ENCODE assay signal across 18 cellular contexts in genomic region chr16:46862555-46863447, GRCh38. TPM values are rescaled to one million over a fixed set of nuclear protein-coding genes. Genes with fewer than 3 reads are reported as not detected.
DNase-seq lines count a peak whose midpoint lies in the region; ATAC-seq, FAIRE-seq and TF ChIP-seq lines count a peak whose summit lies in the region.
"Had no signal": no experiment of that assay in that cellular context is flagged by ENCODE, and none has a peak within 500 bp of the region (broad histone marks: within the 10 kb centered on the region; RNA-seq: fewer than 3 reads in every experiment).

No MANE protein-coding gene starts in this region.

- CTCF ChIA-PET in activated CD4-positive, alpha-beta memory T cell treated with anti-CD3 and anti-CD28 coated beads, Interleukin-2, amount 10 ng/mL, durations not matched to agents 7 days and 5 days (lab: Charles Lee) = interaction anchor here (0.7 to 3.3 kb wide), 5 partner anchors 9 to 176 kb away, joined by 3 to 17 read pairs (median 4); partner anchors contain the start of gene GPT2
- CTCF ChIA-PET in HepG2 (lab: Yijun Ruan, JAX; ENCODE audit: low intra/inter-chr PET ratio, low total read pairs) = no interaction called here
- CTCF ChIA-PET in CD4-positive, alpha-beta T cell (lab: Charles Lee) = no interaction called here

- TF ChIP-seq POLR2A in HepG2 (IDR thresholded peaks at IDR 0.05; ENCODE audit: insufficient read depth in 1 of 2, low read depth in 2 of 2, low read length in 2 of 2) = no peak

- H3K4me3 Mint-ChIP-seq in activated CD4-positive, alpha-beta memory T cell treated with anti-CD3 and anti-CD28 coated beads, Interleukin-2, amount 10 ng/mL, durations not matched to agents 7 days and 5 days = no peak overlapping the region
- no peak overlapping the region for H3K4me3 Mint-ChIP-seq in CD4-positive, alpha-beta T cell

- no peaks in the 10 kb centered on the region for H3K9me3 ChIP-seq in HepG2 (ENCODE audit: low read length)
- H3K9me3 ChIP-seq in CD4-positive, alpha-beta T cell (ENCODE audit: control insufficient read depth, low read length) = no peaks in the 10 kb centered on the region
- H3K9me3 ChIP-seq: ascending aorta, transverse colon had no signal

- no peak for FAIRE-seq in HepG2 (lab: Jason Lieb, UNC)

- H3K27ac ChIP-seq in HepG2 (ENCODE audit: extremely low read length, insufficient read depth, low read length) = peak overlapping the region; percentile 71
- H3K27ac ChIP-seq in CD4-positive, alpha-beta T cell (ENCODE audit: low read depth, low read length) = no peak overlapping the region
- H3K27ac ChIP-seq: ascending aorta, coronary artery, RWPE1 had no signal

- H3K4me1 ChIP-seq in HepG2 (ENCODE audit: insufficient read depth, low read length) = peaks cover 93% of the 10 kb centered on the region
- H3K4me1 ChIP-seq: ascending aorta had no signal

- TF ChIP-seq EP300 in HepG2 (IDR thresholded peaks at IDR 0.05; ENCODE audit: low read depth in 2 of 2, low read length in 2 of 2) = no peak
- no peak for TF ChIP-seq EP300 in HepG2 (CRISPR knock-in tag; IDR thresholded peaks at IDR 0.05; ENCODE audit: borderline replicate concordance)

- ATAC-seq in HepG2 (no peak), GM21367 (IDR thresholded peaks at IDR 0.05; ENCODE audit: unreplicated experiment) (no peak)
- no peak for ATAC-seq in CD4-positive, alpha-beta T cell (ENCODE audit: poor library complexity)
- ATAC-seq: sciatic nerve had no signal

- in situ Hi-C loops in HepG2 (cut with HindIII; ENCODE audit: extremely low pct_ligation_motif_present, low pct_unique_long_range_greater_than_20kb) = no loop called here

- no peaks in the 10 kb centered on the region for H3K36me3 ChIP-seq in HepG2 (replicated peaks in 1 of 2; ENCODE audit: control insufficient read depth in 1 of 2, insufficient read depth in 2 of 2, low read length in 2 of 2)
- H3K36me3 ChIP-seq: ascending aorta, transverse colon had no signal

- POLR2A ChIA-PET in activated CD4-positive, alpha-beta memory T cell treated with anti-CD3 and anti-CD28 coated beads, Interleukin-2, amount 10 ng/mL, durations not matched to agents 7 days and 5 days (lab: Charles Lee) = interaction anchor here (0.8 to 3.0 kb wide), 6 partner anchors 21 to 46 kb away, joined by 3 to 15 read pairs (median 4); partner anchors contain the start of genes C16orf87 and GPT2
- POLR2A ChIA-PET in HepG2 (lab: Yijun Ruan, JAX) = interaction anchor here (0.9 to 11.9 kb wide), 8 partner anchors 12 to 86 kb away, joined by 3 to 306 read pairs (median 6); partner anchors contain the start of gene GPT2
- POLR2A ChIA-PET in CD4-positive, alpha-beta T cell (lab: Charles Lee) = no interaction called here

- intact Hi-C loops in HepG2 (cut with micrococcal nuclease; ENCODE audit: unreplicated experiment) = no loop called here
- intact Hi-C loops in posterior vena cava (cut with DNase I) = no loop called here
- intact Hi-C loops in CD4-positive, alpha-beta T cell (cut with DNase I, micrococcal nuclease) = no loop called here

- no peaks in the 10 kb centered on the region for H3K27me3 ChIP-seq in HepG2 (ENCODE audit: control insufficient read depth in 1 of 2, insufficient read depth in 2 of 2, low read length in 2 of 2)
- no peaks in the 10 kb centered on the region for H3K27me3 ChIP-seq in CD4-positive, alpha-beta T cell (ENCODE audit: control insufficient read depth, insufficient read depth, low read length)
- H3K27me3 ChIP-seq: ascending aorta, transverse colon had no signal

- H3K9me3 Mint-ChIP-seq in activated CD4-positive, alpha-beta memory T cell treated with anti-CD3 and anti-CD28 coated beads, Interleukin-2, amount 10 ng/mL, durations not matched to agents 7 days and 5 days = peaks cover 12% of the 10 kb centered on the region
- H3K9me3 Mint-ChIP-seq in CD4-positive, alpha-beta T cell = no peaks in the 10 kb centered on the region

- H3K4me3 ChIP-seq in HepG2 (replicated peaks in 1 of 3; ENCODE audit: insufficient read depth in 1 of 3, low read depth in 2 of 3, low read length in 3 of 3) = peak overlapping the region in 2 of 3 experiments; percentile 10 to 38; a peak in 1 of 6 replicates
- H3K4me3 ChIP-seq: ascending aorta, coronary artery, transverse colon had no signal

- peak overlapping the region; percentile 34 for H3K27ac Mint-ChIP-seq in activated CD4-positive, alpha-beta memory T cell treated with anti-CD3 and anti-CD28 coated beads, Interleukin-2, amount 10 ng/mL, durations not matched to agents 7 days and 5 days
- H3K27ac Mint-ChIP-seq in CD4-positive, alpha-beta T cell = no peak overlapping the region

- no peak overlapping the region for H2AFZ ChIP-seq in HepG2 (ENCODE audit: low read length)

- TF ChIP-seq RAD21 in HepG2 (CRISPR knock-in tag; IDR thresholded peaks at IDR 0.05) = no peak

- peak overlapping the region; percentile 56; the same call in 1 of the 2 replicates for H3K9ac ChIP-seq in HepG2 (ENCODE audit: insufficient read depth, low read depth, low read length)

- no peaks in the 10 kb centered on the region for H4K20me1 ChIP-seq in HepG2 (ENCODE audit: insufficient read depth, low read length)

- H3K4me2 ChIP-seq in HepG2 (ENCODE audit: low read depth, low read length) = peak overlapping the region; percentile 86

- peaks cover 23% of the 10 kb centered on the region for H3K36me3 Mint-ChIP-seq in activated CD4-positive, alpha-beta memory T cell treated with anti-CD3 and anti-CD28 coated beads, Interleukin-2, amount 10 ng/mL, durations not matched to agents 7 days and 5 days (ENCODE audit: low read depth)
- no peaks in the 10 kb centered on the region for H3K36me3 Mint-ChIP-seq in CD4-positive, alpha-beta T cell (ENCODE audit: low read depth)

- DNase-seq in ELR (ENCODE audit: low read depth) (peak; percentile 74), HCEC 1CT (peak; percentile 60), HepG2 (ENCODE audit: low spot score) (no peak), posterior vena cava (ENCODE audit: low spot score) (no peak), NCI-H1436 (lab: John Stamatoyannopoulos, UW) (no peak)
- DNase-seq in activated CD4-positive, alpha-beta memory T cell treated with anti-CD3 and anti-CD28 coated beads, Interleukin-2, amount 10 ng/mL, durations not matched to agents 7 days and 5 days = no peak
- DNase-seq in CD4-positive, alpha-beta T cell = no peak
- DNase-seq: activated CD4-positive, CD25-positive, alpha-beta regulatory T cell; erythroblast; islet precursor cell; midbrain; NCI-H2081 treated with DMSO at 0.1 percent for 48 hours; transverse colon had no signal

- H3K79me2 ChIP-seq in HepG2 (ENCODE audit: insufficient read depth, low read length) = no peaks in the 10 kb centered on the region

- BruUV-seq in HepG2 (replicated peaks; lab: Mats Ljungman, UMichigan) = no TSS peak

- peaks cover 48% of the 10 kb centered on the region for H3K4me1 Mint-ChIP-seq in activated CD4-positive, alpha-beta memory T cell treated with anti-CD3 and anti-CD28 coated beads, Interleukin-2, amount 10 ng/mL, durations not matched to agents 7 days and 5 days
- peaks cover 7% of the 10 kb centered on the region for H3K4me1 Mint-ChIP-seq in CD4-positive, alpha-beta T cell (ENCODE audit: low read depth)

- 90% methylated on average over 16 of the region's 16 CpGs for WGBS in HepG2 (ENCODE audit: low lambda C conversion rate)

- TF ChIP-seq CTCF in HepG2 (CRISPR knock-in tag; IDR thresholded peaks at IDR 0.05) = no peak
- no peak for TF ChIP-seq CTCF in CD4-positive, alpha-beta T cell (IDR thresholded peaks at IDR 0.05)

- H3K27me3 Mint-ChIP-seq in activated CD4-positive, alpha-beta memory T cell treated with anti-CD3 and anti-CD28 coated beads, Interleukin-2, amount 10 ng/mL, durations not matched to agents 7 days and 5 days = no peaks in the 10 kb centered on the region
- peaks cover 7% of the 10 kb centered on the region for H3K27me3 Mint-ChIP-seq in CD4-positive, alpha-beta T cell

RNA-seq across cellular contexts. Expression of gene GPT2, which starts 21.4 kb away (rescaled TPM):
- total RNA-seq in activated CD4-positive, alpha-beta memory T cell treated with anti-CD3 and anti-CD28 coated beads, Interleukin-2, amount 10 ng/mL, durations not matched to agents 7 days and 5 days = 10 to 100 TPM; 15.0 to 15.2 TPM
- total RNA-seq in HepG2 (2016; rRNA removed; fragmentation: Illumina TruSeq; extraction: Trizol) (130 and 138 TPM in 2 replicates), posterior vena cava (1 to 10 TPM; 3.3 to 4.5 TPM)
- 22.1 and 23.2 TPM in 2 replicates for total RNA-seq in HepG2 (2016; cell fraction: cytosol; rRNA removed; fragmentation: Illumina TruSeq; extraction: Trizol; ENCODE audit: low read depth)
- 114 and 146 TPM in 2 replicates for total RNA-seq in HepG2 (2016; cell fraction: insoluble cytoplasmic fraction; rRNA removed; fragmentation: Illumina TruSeq; extraction: Trizol)
- total RNA-seq in HepG2 (2016; cell fraction: membrane; rRNA removed; fragmentation: Illumina TruSeq; extraction: Trizol) = 63.0 and 65.0 TPM in 2 replicates
- 59.4 and 71.5 TPM in 2 replicates for total RNA-seq in HepG2 (2016; cell fraction: nucleus; rRNA removed; fragmentation: Illumina TruSeq; extraction: Trizol)
- polyA plus RNA-seq in HepG2 (2011; rRNA removed) = 267 and 269 TPM in 2 replicates
- polyA plus RNA-seq in HepG2 (2011; cell fraction: cytosol; rRNA removed) = 182 and 277 TPM in 2 replicates
- 334 and 385 TPM in 2 replicates for polyA plus RNA-seq in HepG2 (2011; cell fraction: nucleus; rRNA removed)
- 220 and 249 TPM in 2 replicates for polyA plus RNA-seq in HepG2 (2012)
- 21.5 and 27.7 TPM in 2 replicates for polyA plus RNA-seq in HepG2 (2016; cell fraction: cytosol; fragmentation: Illumina TruSeq; extraction: Trizol; ENCODE audit: low read depth)
- polyA plus RNA-seq in HepG2 (2016; cell fraction: insoluble cytoplasmic fraction; fragmentation: Illumina TruSeq; extraction: Trizol; ENCODE audit: low read depth) = 122 and 156 TPM in 2 replicates
- 42.5 and 45.9 TPM in 2 replicates for polyA plus RNA-seq in HepG2 (2016; cell fraction: membrane; fragmentation: Illumina TruSeq; extraction: Trizol; ENCODE audit: low read depth)
- polyA plus RNA-seq in HepG2 (2016; cell fraction: nucleus; fragmentation: Illumina TruSeq; extraction: Trizol; ENCODE audit: insufficient read depth, low read depth) = 148 and 163 TPM in 2 replicates
- polyA minus RNA-seq in HepG2 (2011; rRNA and poly(A)+ RNA removed; ENCODE audit: low replicate concordance) = 33.0 and 786 TPM in 2 replicates
- polyA minus RNA-seq in HepG2 (2011; cell fraction: cytosol; rRNA and poly(A)+ RNA removed) = 198 TPM in 2 replicates
- polyA minus RNA-seq in HepG2 (2011; cell fraction: nucleus; rRNA and poly(A)+ RNA removed) = 79.2 and 86.4 TPM in 2 replicates
- total RNA-seq in CD4-positive, alpha-beta T cell = under 1 TPM in 1 of 2 experiments, not detected in 1; 0.47 TPM

RNA-seq across cellular contexts. Expression of gene C16orf87, which starts 31.8 kb away (rescaled TPM):
- total RNA-seq in activated CD4-positive, alpha-beta memory T cell treated with anti-CD3 and anti-CD28 coated beads, Interleukin-2, amount 10 ng/mL, durations not matched to agents 7 days and 5 days = 10 to 100 TPM; 18.0 to 19.6 TPM
- total RNA-seq in HepG2 (2016; rRNA removed; fragmentation: Illumina TruSeq; extraction: Trizol) (19.5 and 27.6 TPM in 2 replicates), posterior vena cava (1 to 10 TPM; 6.4 to 9.4 TPM)
- total RNA-seq in HepG2 (2016; cell fraction: cytosol; rRNA removed; fragmentation: Illumina TruSeq; extraction: Trizol; ENCODE audit: low read depth) = 12.4 and 15.0 TPM in 2 replicates
- total RNA-seq in HepG2 (2016; cell fraction: insoluble cytoplasmic fraction; rRNA removed; fragmentation: Illumina TruSeq; extraction: Trizol) = 20.6 and 26.6 TPM in 2 replicates
- total RNA-seq in HepG2 (2016; cell fraction: membrane; rRNA removed; fragmentation: Illumina TruSeq; extraction: Trizol) = 21.9 and 26.0 TPM in 2 replicates
- 10.7 and 12.4 TPM in 2 replicates for total RNA-seq in HepG2 (2016; cell fraction: nucleus; rRNA removed; fragmentation: Illumina TruSeq; extraction: Trizol)
- polyA plus RNA-seq in HepG2 (2011; rRNA removed) = 5.7 and 8.6 TPM in 2 replicates
- 4.2 and 5.6 TPM in 2 replicates for polyA plus RNA-seq in HepG2 (2011; cell fraction: cytosol; rRNA removed)
- polyA plus RNA-seq in HepG2 (2011; cell fraction: nucleus; rRNA removed) = 2.1 and 3.9 TPM in 2 replicates
- polyA plus RNA-seq in HepG2 (2012) = 12.9 and 18.1 TPM in 2 replicates
- polyA plus RNA-seq in HepG2 (2016; cell fraction: cytosol; fragmentation: Illumina TruSeq; extraction: Trizol; ENCODE audit: low read depth) = 8.5 and 11.4 TPM in 2 replicates
- polyA plus RNA-seq in HepG2 (2016; cell fraction: insoluble cytoplasmic fraction; fragmentation: Illumina TruSeq; extraction: Trizol; ENCODE audit: low read depth) = 31.9 and 33.4 TPM in 2 replicates
- polyA plus RNA-seq in HepG2 (2016; cell fraction: membrane; fragmentation: Illumina TruSeq; extraction: Trizol; ENCODE audit: low read depth) = 14.6 and 16.7 TPM in 2 replicates
- polyA plus RNA-seq in HepG2 (2016; cell fraction: nucleus; fragmentation: Illumina TruSeq; extraction: Trizol; ENCODE audit: insufficient read depth, low read depth) = 17.0 and 18.6 TPM in 2 replicates
- 3.1 and 4.3 TPM in 2 replicates for polyA minus RNA-seq in HepG2 (2011; rRNA and poly(A)+ RNA removed; ENCODE audit: low replicate concordance)
- polyA minus RNA-seq in HepG2 (2011; cell fraction: cytosol; rRNA and poly(A)+ RNA removed) = 5.7 and 6.3 TPM in 2 replicates
- 10.3 and 11.4 TPM in 2 replicates for polyA minus RNA-seq in HepG2 (2011; cell fraction: nucleus; rRNA and poly(A)+ RNA removed)
- total RNA-seq in CD4-positive, alpha-beta T cell = 10 to 100 TPM; 20.6 to 22.6 TPM

Comparison
In these comparisons a context has a peak if more than half of its experiments do, and no peak if none do; other contexts are left out.
1. DNase-seq: peak in ELR (single experiment) and HCEC 1CT (single experiment); none in activated CD4-positive, alpha-beta memory T cell treated with anti-CD3 and anti-CD28 coated beads, Interleukin-2, amount 10 ng/mL, durations not matched to agents 7 days and 5 days (single experiment), HepG2 (single experiment), posterior vena cava (single experiment), CD4-positive, alpha-beta T cell (0 of 10) and NCI-H1436 (single experiment).